ENCODE assay signal across 1 cellular context in genomic region chr16:13553453-13553985, GRCh38.
A peak's percentile ranks its signal among the peaks of the same experiment; 100 is the strongest.
TF ChIP-seq lines count a peak whose summit lies in the region.

No MANE protein-coding gene starts in this region.

TF ChIP-seq in GM12878, 131 proteins besides CTCF, POLR2A, EP300 and RAD21 (continued from another document):
- TF ChIP-seq RAD51 (IDR thresholded peaks at IDR 0.05) (0 out of 2 replicates have a peak, but pooled peaks have one; percentile 11), ZNF384 (IDR thresholded peaks at IDR 0.05; ENCODE audit: borderline replicate concordance, low read depth, low read length) (peak; percentile 90), MTA2 (IDR thresholded peaks at IDR 0.05; ENCODE audit: low read depth) (peak; percentile 49; the same call in 1 of the 2 replicates)
